1 cellular context compared by ENCODE assay signal in the genomic region with DNA sequence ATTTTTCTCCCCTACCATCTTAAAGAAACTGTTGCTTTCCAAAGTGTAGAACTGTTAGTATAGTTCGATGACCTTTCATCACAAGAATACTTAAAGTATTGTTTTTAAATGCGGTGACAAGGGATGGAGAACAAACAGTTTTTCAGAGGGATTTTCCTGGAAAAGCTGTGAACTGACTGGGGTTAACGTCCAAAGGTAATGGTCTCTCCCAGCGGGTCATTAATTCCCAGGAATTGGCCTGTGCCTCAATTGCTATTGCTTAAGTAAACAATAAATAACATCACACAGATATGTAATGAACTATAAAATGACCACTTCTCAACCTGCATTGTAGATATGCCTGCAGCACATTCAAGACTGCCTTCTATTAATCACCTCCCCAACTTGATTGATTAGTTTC.
TF ChIP-seq lines count a peak whose summit lies in the region.

No MANE protein-coding gene starts in this region.

TF ChIP-seq in HepG2, 621 proteins besides CTCF, POLR2A, EP300 and RAD21 (continued from another document):
- TF ChIP-seq, protein P1, sequence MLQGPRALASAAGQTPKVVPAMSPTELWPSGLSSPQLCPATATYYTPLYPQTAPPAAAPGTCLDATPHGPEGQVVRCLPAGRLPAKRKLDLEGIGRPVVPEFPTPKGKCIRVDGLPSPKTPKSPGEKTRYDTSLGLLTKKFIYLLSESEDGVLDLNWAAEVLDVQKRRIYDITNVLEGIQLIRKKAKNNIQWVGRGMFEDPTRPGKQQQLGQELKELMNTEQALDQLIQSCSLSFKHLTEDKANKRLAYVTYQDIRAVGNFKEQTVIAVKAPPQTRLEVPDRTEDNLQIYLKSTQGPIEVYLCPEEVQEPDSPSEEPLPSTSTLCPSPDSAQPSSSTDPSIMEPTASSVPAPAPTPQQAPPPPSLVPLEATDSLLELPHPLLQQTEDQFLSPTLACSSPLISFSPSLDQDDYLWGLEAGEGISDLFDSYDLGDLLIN (CRISPR knock-in tag; IDR thresholded peaks at IDR 0.05; ENCODE audit: borderline replicate concordance), result no peak
- TF ChIP-seq RBAK (CRISPR knock-in tag; IDR thresholded peaks at IDR 0.05), result no peak
- TF ChIP-seq PITX1 (CRISPR knock-in tag; IDR thresholded peaks at IDR 0.05), result no peak
- no peak for TF ChIP-seq ZNF432 (CRISPR knock-in tag; IDR thresholded peaks at IDR 0.05; ENCODE audit: borderline replicate concordance)
- TF ChIP-seq, protein P2, sequence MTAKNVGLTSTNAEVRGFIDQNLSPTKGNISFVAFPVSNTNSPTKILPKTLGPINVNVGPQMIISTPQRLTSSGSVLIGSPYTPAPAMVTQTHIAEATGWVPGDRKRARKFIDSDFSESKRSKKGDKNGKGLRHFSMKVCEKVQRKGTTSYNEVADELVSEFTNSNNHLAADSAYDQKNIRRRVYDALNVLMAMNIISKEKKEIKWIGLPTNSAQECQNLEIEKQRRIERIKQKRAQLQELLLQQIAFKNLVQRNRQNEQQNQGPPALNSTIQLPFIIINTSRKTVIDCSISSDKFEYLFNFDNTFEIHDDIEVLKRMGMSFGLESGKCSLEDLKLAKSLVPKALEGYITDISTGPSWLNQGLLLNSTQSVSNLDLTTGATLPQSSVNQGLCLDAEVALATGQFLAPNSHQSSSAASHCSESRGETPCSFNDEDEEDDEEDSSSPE (CRISPR knock-in tag; IDR thresholded peaks at IDR 0.05), result no peak
TF ChIP-seq in HepG2: peak in this region for 0.
